ENCODE assay signal across 8 cellular contexts in the genomic region with DNA sequence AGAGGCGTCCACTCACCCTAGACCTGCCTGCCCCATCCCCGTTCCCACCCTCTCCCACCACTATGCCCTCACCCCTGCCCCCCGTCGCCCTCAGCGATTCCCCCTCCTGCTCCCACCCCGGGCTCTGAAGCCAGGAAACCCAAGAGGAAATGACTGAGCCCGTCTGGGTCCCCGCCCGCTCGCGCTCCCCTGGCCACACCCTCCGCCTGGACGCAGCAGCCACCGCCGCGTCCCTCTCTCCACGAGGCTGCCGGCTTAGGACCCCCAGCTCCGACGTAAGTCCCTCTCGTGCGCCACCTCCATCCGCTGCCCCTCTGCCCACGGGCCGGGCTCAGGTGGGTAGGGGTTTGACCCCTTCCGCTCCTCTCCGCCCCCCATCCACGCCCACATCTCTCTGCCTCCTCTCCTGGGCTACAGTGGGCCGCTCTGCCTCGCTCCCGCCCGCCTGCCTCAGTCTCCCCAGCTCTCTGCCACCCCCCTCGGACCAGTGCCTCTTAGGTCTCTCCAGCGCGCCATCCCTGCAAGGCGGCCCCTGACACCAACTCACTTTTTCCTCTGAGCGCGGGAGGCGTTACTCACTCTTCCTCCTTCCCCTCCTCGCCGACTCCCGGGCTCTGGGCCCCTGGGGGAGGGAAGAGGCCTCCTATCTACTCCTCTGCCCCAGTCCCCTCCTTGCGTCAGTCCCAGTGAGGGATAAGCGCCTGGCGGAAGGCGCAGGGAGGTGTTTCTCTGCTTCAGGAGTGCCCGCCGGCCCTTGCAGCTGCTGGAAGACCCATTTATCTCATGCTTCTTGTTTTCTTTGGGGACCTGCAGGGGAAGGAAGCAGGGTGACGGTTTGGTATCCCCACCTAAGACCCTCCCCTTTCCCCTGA. TPM values are rescaled to one million over a fixed set of nuclear protein-coding genes. Genes with fewer than 3 reads are reported as not detected.
DNase-seq lines count a peak whose midpoint lies in the region; ATAC-seq and TF ChIP-seq lines count a peak whose summit lies in the region.

A gene with protein sequence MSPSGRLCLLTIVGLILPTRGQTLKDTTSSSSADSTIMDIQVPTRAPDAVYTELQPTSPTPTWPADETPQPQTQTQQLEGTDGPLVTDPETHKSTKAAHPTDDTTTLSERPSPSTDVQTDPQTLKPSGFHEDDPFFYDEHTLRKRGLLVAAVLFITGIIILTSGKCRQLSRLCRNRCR (plus strand): TSS at position 201 of the 872 bp plus-strand sequence. CDS start 816 bp downstream, outside the sequence.

- no peak for ATAC-seq in GM18870 (IDR thresholded peaks at IDR 0.05; ENCODE audit: unreplicated experiment)

- TF ChIP-seq CTCF in AG10803 (conservative IDR thresholded peaks at IDR 0.05; ENCODE audit: low read length): peak; percentile 23
- peak; percentile 18 for TF ChIP-seq CTCF in fibroblast of pulmonary artery (IDR thresholded peaks at IDR 0.05; ENCODE audit: low read length, missing control alignments)
- no peak for TF ChIP-seq CTCF in neutrophil (IDR thresholded peaks at IDR 0.05)
- TF ChIP-seq CTCF in suprapubic skin (IDR thresholded peaks at IDR 0.05): peak; percentile 16 to 31

- H3K36me3 ChIP-seq in neutrophil (peaks cover 32% of the 10 kb centered on the region), suprapubic skin (peaks cover 27% of the 10 kb centered on the region)

- H3K4me3 ChIP-seq in AG10803 (ENCODE audit: low read length): peak within 1 kb of the TSS; percentile 89
- peak within 1 kb of the TSS; percentile 89 for H3K4me3 ChIP-seq in fibroblast of pulmonary artery (replicated peaks; ENCODE audit: low read depth, low read length)
- peak within 1 kb of the TSS; percentile 82 to 85 for H3K4me3 ChIP-seq in neutrophil (ENCODE audit: low read depth in 1 of 2, low read length in 1 of 2)
- H3K4me3 ChIP-seq in suprapubic skin: peak within 1 kb of the TSS; percentile 83

- H3K9me3 ChIP-seq in neutrophil: no peaks in the 10 kb centered on the region
- no peaks in the 10 kb centered on the region for H3K9me3 ChIP-seq in suprapubic skin

- H3K27ac ChIP-seq in neutrophil: peak within 1 kb of the TSS; percentile 64
- H3K27ac ChIP-seq in suprapubic skin: peak within 1 kb of the TSS; percentile 85

- TF ChIP-seq POLR2A in suprapubic skin (IDR thresholded peaks at IDR 0.05): peak in 1 of 2 donors; percentile 34

- H3K4me1 ChIP-seq in neutrophil (ENCODE audit: control insufficient read depth in 1 of 2, insufficient read depth in 1 of 2, low read depth in 1 of 2, low read length in 1 of 2) (peaks cover 32 to 42% of the 10 kb centered on the region in 2 experiments), suprapubic skin (peaks cover 28% of the 10 kb centered on the region)

- DNase-seq in AG10803 (ENCODE audit: low read depth) (peak; percentile 76), H4 (ENCODE audit: low spot score) (peak; percentile 75), RPMI7951 (ENCODE audit: low read depth) (peak; percentile 86), activated T-helper 1 cell treated with Interleukin-2 at 50 U/mL for 16 hours (ENCODE audit: low read depth) (peak; percentile 58), fibroblast of pulmonary artery (ENCODE audit: low read depth) (peak; percentile 87), suprapubic skin (ENCODE audit: low spot score in 2 of 2) (peak; percentile 86 to 88)

- H3K27me3 ChIP-seq in neutrophil (peaks cover 11% of the 10 kb centered on the region), suprapubic skin (peaks cover 7% of the 10 kb centered on the region)

- WGBS in suprapubic skin: under 1% methylated on average over 48 of the region's 49 CpGs

- TF ChIP-seq EP300 in suprapubic skin (IDR thresholded peaks at IDR 0.05): no peak

RNA-seq across cellular contexts. Expression of the gene that starts here (rescaled TPM):
- 173 and 209 TPM in 2 replicates for total RNA-seq in H4 (2014; rRNA removed; shearing (Covaris generic))
- 258 and 338 TPM in 2 replicates for total RNA-seq in RPMI7951 (2014; rRNA removed; shearing (Covaris generic))
- total RNA-seq in suprapubic skin: 10 to 100 TPM; 29.8 to 64.8 (median 37.7) TPM
